Comparison of ENCODE assay signal across 8 cellular contexts in the genomic region with DNA sequence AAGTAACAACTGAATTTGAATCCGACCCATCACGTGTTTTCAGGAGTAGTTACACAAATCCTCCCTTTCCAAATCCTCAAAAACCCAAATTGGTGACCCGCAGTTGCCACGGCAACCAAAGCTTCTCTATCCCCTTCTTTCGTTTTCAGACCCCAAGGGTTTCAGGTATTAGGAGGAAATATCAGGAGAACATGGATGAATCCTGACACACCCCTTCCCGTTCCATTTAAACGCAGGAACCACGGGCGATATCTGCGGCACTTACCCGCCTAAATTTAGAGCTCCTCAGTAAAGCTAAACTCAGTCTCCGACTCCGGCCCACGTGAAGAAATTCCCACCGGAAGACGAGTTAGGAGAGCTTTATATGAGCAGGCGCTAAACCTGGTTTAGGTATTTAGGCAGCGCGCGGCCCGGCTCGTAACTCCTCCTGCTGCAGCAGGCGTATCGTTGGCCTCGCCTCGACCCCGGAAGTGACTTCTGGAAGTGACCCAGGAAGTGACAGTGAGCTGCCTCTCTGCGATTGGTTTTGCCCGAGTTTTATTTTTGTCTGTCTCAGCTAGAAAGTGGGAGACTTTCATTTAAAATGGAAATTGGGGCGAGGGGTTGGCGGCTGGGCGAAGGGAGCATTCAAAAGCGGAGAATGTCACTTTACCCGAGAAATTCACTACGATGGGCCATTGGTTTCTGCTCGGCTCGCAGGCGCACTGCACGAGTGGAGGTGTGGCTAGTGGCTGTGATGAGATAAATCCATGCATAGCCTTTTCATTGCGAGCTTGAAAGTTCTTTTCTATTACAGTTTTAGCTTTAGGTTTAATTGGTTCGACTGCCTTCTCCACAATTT. TPM values are rescaled to one million over a fixed set of nuclear protein-coding genes. Genes with fewer than 3 reads are reported as not detected.
DNase-seq lines count a peak whose midpoint lies in the region; ATAC-seq, FAIRE-seq and TF ChIP-seq lines count a peak whose summit lies in the region.

A gene (minus strand): TSS at position 472 of the 841 bp plus-strand sequence.

- H3K36me3 Mint-ChIP-seq in memory B cell: peaks cover 17% of the 10 kb centered on the region

- WGBS in H1 (ENCODE audit: extremely low coverage in 1 of 2, insufficient coverage in 1 of 2, insufficient read length in 1 of 2, insufficient replicate concordance in 2 of 2, low coverage in 1 of 2, low lambda C conversion rate in 2 of 2, missing lambda C conversion rate in 1 of 2), 2 experiments: 0% methylated on average over 41 of the region's 41 CpGs; no CpG with 5 or more reads in 1 of the 2 experiments

- peaks cover 10% of the 10 kb centered on the region for H3K23me2 ChIP-seq in H1 (ENCODE audit: low read depth, low read length)

- no peaks in the 10 kb centered on the region; the same call in 1 of the 2 replicates for H3K79me1 ChIP-seq in H1 (ENCODE audit: low read depth, low read length)

- H3K27ac Mint-ChIP-seq in memory B cell: peak within 1 kb of the TSS; percentile 96

- no peaks in the 10 kb centered on the region for H3K27me3 Mint-ChIP-seq in memory B cell

- H3K27ac ChIP-seq in H1 (ENCODE audit: low read depth, low read length): peak within 1 kb of the TSS; percentile 48; the same call in 1 of the 2 replicates

- no peak within 1 kb of the TSS for H4K8ac ChIP-seq in H1 (ENCODE audit: extremely low read depth, insufficient read depth, low read length)

- peak; percentile 45 for FAIRE-seq in H1 (lab: Jason Lieb, UNC)

- no peak within 1 kb of the TSS for H2BK15ac ChIP-seq in H1 (ENCODE audit: low read length)

- H4K20me1 ChIP-seq in H1 (replicated peaks in 1 of 2; ENCODE audit: control insufficient read depth in 1 of 2, insufficient read depth in 2 of 2, low read length in 2 of 2): no peaks in the 10 kb centered on the region

- H3K56ac ChIP-seq in H1 (replicated peaks; ENCODE audit: insufficient read length, low read depth, low read length): no peak within 1 kb of the TSS

- peaks cover 0 to 23% (median 8%) of the 10 kb centered on the region in 4 experiments; a peak in 4 of 8 replicates for H3K36me3 ChIP-seq in H1 (ENCODE audit: control insufficient read depth in 2 of 4, insufficient read depth in 4 of 4, low read length in 3 of 4)

- no peak within 1 kb of the TSS for H3K23ac ChIP-seq in H1 (ENCODE audit: insufficient read length)

- H3K4me3 Mint-ChIP-seq in memory B cell: peak within 1 kb of the TSS; percentile 94

- H2AK5ac ChIP-seq in H1 (ENCODE audit: low read depth, low read length): no peak within 1 kb of the TSS

- no peak within 1 kb of the TSS for H3K14ac ChIP-seq in H1 (ENCODE audit: insufficient read length)

- H3K27me3 ChIP-seq in H1 (replicated peaks in 1 of 4; ENCODE audit: control insufficient read depth in 3 of 4, extremely low read depth in 1 of 4, insufficient read depth in 3 of 4, low read length in 3 of 4): no peaks in the 10 kb centered on the region

- DNase-seq in COLO668 (lab: John Stamatoyannopoulos, UW; ENCODE audit: unreplicated experiment): peak; percentile 91
- peak; percentile 82 for DNase-seq in HPDE6-E6E7 (ENCODE audit: extremely low spot score)
- DNase-seq in NOMO-1 treated with DMSO at 0.1 percent for 48 hours (lab: John Stamatoyannopoulos, UW; ENCODE audit: unreplicated experiment): peak; percentile 82
- DNase-seq in H1 (ENCODE audit: low read depth in 1 of 2, low spot score in 2 of 2): peak; percentile 59 to 79
- DNase-seq in memory B cell (ENCODE audit: low spot score in 2 of 2): peak; percentile 68 to 70
- peak; percentile 68 for DNase-seq in stimulated activated CD8-positive, alpha-beta memory T cell treated with anti-CD3 and anti-CD28 coated beads, Interleukin-12 subunit alpha, Interleukin-12 subunit beta, amount 100 ng/mL, for 24 hours (ENCODE audit: extremely low read depth)

- H2AFZ ChIP-seq in H1 (ENCODE audit: low read length): peak within 1 kb of the TSS; percentile 93

- no peak within 1 kb of the TSS for H4K5ac ChIP-seq in H1 (ENCODE audit: insufficient read length, low read depth, low read length)

- no peak within 1 kb of the TSS for H2BK20ac ChIP-seq in H1 (ENCODE audit: low read length)

- no peak within 1 kb of the TSS for H3K4ac ChIP-seq in H1 (replicated peaks; ENCODE audit: insufficient read length, low read depth, low read length)

- no peaks in the 10 kb centered on the region for H3K9me3 Mint-ChIP-seq in memory B cell

- POLR2A ChIA-PET in activated CD8-positive, alpha-beta memory T cell treated with anti-CD3 and anti-CD28 coated beads for 36 hours (lab: Charles Lee): interaction anchor here (1.2 to 1.7 kb wide), 4 partner anchors 29 to 54 kb away, joined by 3 to 9 read pairs (median 5); a partner anchor contains a TSS
- POLR2A ChIA-PET in H1 (lab: Charles Lee; ENCODE audit: partially characterized antibody): interaction anchor here (0.7 to 2.5 kb wide), 11 partner anchors 9 to 618 kb away, joined by 3 to 8 read pairs (median 3); a partner anchor contains a TSS

- H2BK12ac ChIP-seq in H1 (ENCODE audit: low read depth, low read length): no peak within 1 kb of the TSS

- peak in 1 of 2 experiments; percentile 63; a peak in 1 of 3 replicates for TF ChIP-seq POLR2A in H1 (IDR thresholded peaks at IDR 0.05; ENCODE audit: control extremely low read depth in 1 of 2, low read depth in 2 of 2, low read length in 2 of 2)

- TF ChIP-seq RAD21 in H1 (IDR thresholded peaks at IDR 0.05 in 1 of 2, conservative IDR thresholded peaks at IDR 0.05 in 1 of 2; ENCODE audit: low read depth in 2 of 2, low read length in 2 of 2): no peak; a peak in 1 of 4 replicates

- H3K4me1 ChIP-seq in H1 (replicated peaks in 1 of 4; ENCODE audit: control insufficient read depth in 3 of 4, insufficient read depth in 4 of 4, low read length in 3 of 4): peaks cover 0 to 3% (median 0%) of the 10 kb centered on the region in 4 experiments; a peak in 1 of 7 replicates

- CTCF ChIA-PET in activated CD8-positive, alpha-beta memory T cell treated with anti-CD3 and anti-CD28 coated beads for 36 hours (lab: Charles Lee): no interaction called here
- CTCF ChIA-PET in H1 (lab: Charles Lee; ENCODE audit: partially characterized antibody): interaction anchor here (1.0 to 2.6 kb wide), 4 partner anchors 17 to 44 kb away, joined by 3 to 10 read pairs (median 6); no protein-coding TSS in a partner anchor

- ATAC-seq in GM19467 (IDR thresholded peaks at IDR 0.05; ENCODE audit: unreplicated experiment) (peak; percentile 98), memory B cell (ENCODE audit: low read depth) (peak; percentile 99)

- H3K4me1 Mint-ChIP-seq in memory B cell: peaks cover 27% of the 10 kb centered on the region

- H3K9me3 ChIP-seq in H1 (ENCODE audit: insufficient read depth in 2 of 2, low read depth in 1 of 2, low read length in 1 of 2): no peaks in the 10 kb centered on the region

- H2BK5ac ChIP-seq in H1 (ENCODE audit: low read depth, low read length): peak within 1 kb of the TSS; percentile 69; the same call in 1 of the 2 replicates

- H3K18ac ChIP-seq in H1 (ENCODE audit: extremely low read depth, low read length): peak within 1 kb of the TSS; percentile 75

- peak within 1 kb of the TSS; percentile 55 to 99 (median 78) for H3K4me3 ChIP-seq in H1 (ENCODE audit: extremely low read depth in 1 of 4, insufficient read depth in 2 of 4, low read depth in 3 of 4, low read length in 4 of 4)

- H2BK120ac ChIP-seq in H1 (replicated peaks; ENCODE audit: low read depth, low read length): no peak within 1 kb of the TSS

- H4K91ac ChIP-seq in H1 (replicated peaks; ENCODE audit: insufficient read length, low read length): no peak within 1 kb of the TSS

- peak within 1 kb of the TSS; percentile 43 to 81 (median 65) for H3K9ac ChIP-seq in H1 (replicated peaks in 1 of 4; ENCODE audit: extremely low read depth in 1 of 4, low read depth in 3 of 4, low read length in 3 of 4)

- no peak for TF ChIP-seq CTCF in H1 (IDR thresholded peaks at IDR 0.05; ENCODE audit: control extremely low read depth in 1 of 3, insufficient read depth in 1 of 3, low read depth in 1 of 3, low read length in 3 of 3)

- peak within 1 kb of the TSS; percentile 89 to 93 for H3K4me2 ChIP-seq in H1 (ENCODE audit: insufficient read depth in 1 of 2, low read depth in 2 of 2, low read length in 2 of 2)

- peaks cover 0 to 39% of the 10 kb centered on the region in 2 experiments; a peak in 2 of 4 replicates for H3K79me2 ChIP-seq in H1 (ENCODE audit: control insufficient read depth in 1 of 2, insufficient read depth in 2 of 2, low read length in 2 of 2)

- TF ChIP-seq EP300 in H1 (IDR thresholded peaks at IDR 0.05; ENCODE audit: borderline replicate concordance in 1 of 2, low read depth in 2 of 2, low read length in 2 of 2): no peak

TF ChIP-seq in H1, 55 proteins besides CTCF, POLR2A, EP300 and RAD21 (continues in another document):
- TF ChIP-seq ASH2L (IDR thresholded peaks at IDR 0.05; ENCODE audit: low read length) (peak; percentile 97), SP4 (IDR thresholded peaks at IDR 0.05; ENCODE audit: low read length) (0 out of 2 replicates have a peak, but pooled peaks have one; percentile 21), GTF2F1 (IDR thresholded peaks at IDR 0.05; ENCODE audit: borderline replicate concordance, low read depth, low read length) (no peak), TEAD4 (IDR thresholded peaks at IDR 0.05; ENCODE audit: low read depth, low read length) (no peak), TAF7 (optimal IDR thresholded peaks at IDR 0.05; ENCODE audit: borderline replicate concordance, low read depth, low read length) (peak; percentile 44), SP2 (IDR thresholded peaks at IDR 0.05; ENCODE audit: low read length) (no peak)
- TF ChIP-seq, protein P1, sequence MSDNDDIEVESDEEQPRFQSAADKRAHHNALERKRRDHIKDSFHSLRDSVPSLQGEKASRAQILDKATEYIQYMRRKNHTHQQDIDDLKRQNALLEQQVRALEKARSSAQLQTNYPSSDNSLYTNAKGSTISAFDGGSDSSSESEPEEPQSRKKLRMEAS (IDR thresholded peaks at IDR 0.05): peak; percentile 33; the same call in 1 of the 2 replicates

RNA-seq across cellular contexts. Expression of the gene that starts here (rescaled TPM):
- 10 to 100 TPM; 22.8 to 25.2 TPM for total RNA-seq in activated CD8-positive, alpha-beta memory T cell treated with anti-CD3 and anti-CD28 coated beads for 36 hours
- total RNA-seq in H1 (2021; fragmentation: NEBNext Ultra II Directional; extraction: Animal tissue kit (Norgen Biotek cat#: 25700)): 15.9 and 16.7 TPM in 2 replicates
- polyA plus RNA-seq in H1 (2011; rRNA removed): 2.1 and 3.3 TPM in 2 replicates
- polyA plus RNA-seq in H1 (2011; cell fraction: cytosol; rRNA removed): 4.2 TPM
- polyA plus RNA-seq in H1 (2011; cell fraction: nucleus; rRNA removed): 2.0 TPM
- 7.8 to 16.7 TPM (median 8.9 TPM) in 4 replicates for polyA plus RNA-seq in H1 (2012, experiment 1 of 2)
- 1.5 TPM for polyA plus RNA-seq in H1 (2012, experiment 2 of 2)
- 6.4 TPM for polyA plus RNA-seq in H1 (2013, experiment 1 of 2)
- 6.5 TPM for polyA plus RNA-seq in H1 (2013, experiment 2 of 2)
- polyA minus RNA-seq in H1 (2011; rRNA and poly(A)+ RNA removed): 3.1 and 3.5 TPM in 2 replicates
- 8.3 TPM for polyA minus RNA-seq in H1 (2011; cell fraction: cytosol; rRNA and poly(A)+ RNA removed)
- polyA minus RNA-seq in H1 (2011; cell fraction: nucleus; rRNA and poly(A)+ RNA removed): 9.8 TPM

Comparison
In these comparisons a context has a peak if more than half of its experiments do, and no peak if none do; other contexts are left out.
1. Peak in every context shown above with its lines: DNase-seq, ATAC-seq, H3K4me3 ChIP-seq and H3K27ac ChIP-seq.